In the genomic region with DNA sequence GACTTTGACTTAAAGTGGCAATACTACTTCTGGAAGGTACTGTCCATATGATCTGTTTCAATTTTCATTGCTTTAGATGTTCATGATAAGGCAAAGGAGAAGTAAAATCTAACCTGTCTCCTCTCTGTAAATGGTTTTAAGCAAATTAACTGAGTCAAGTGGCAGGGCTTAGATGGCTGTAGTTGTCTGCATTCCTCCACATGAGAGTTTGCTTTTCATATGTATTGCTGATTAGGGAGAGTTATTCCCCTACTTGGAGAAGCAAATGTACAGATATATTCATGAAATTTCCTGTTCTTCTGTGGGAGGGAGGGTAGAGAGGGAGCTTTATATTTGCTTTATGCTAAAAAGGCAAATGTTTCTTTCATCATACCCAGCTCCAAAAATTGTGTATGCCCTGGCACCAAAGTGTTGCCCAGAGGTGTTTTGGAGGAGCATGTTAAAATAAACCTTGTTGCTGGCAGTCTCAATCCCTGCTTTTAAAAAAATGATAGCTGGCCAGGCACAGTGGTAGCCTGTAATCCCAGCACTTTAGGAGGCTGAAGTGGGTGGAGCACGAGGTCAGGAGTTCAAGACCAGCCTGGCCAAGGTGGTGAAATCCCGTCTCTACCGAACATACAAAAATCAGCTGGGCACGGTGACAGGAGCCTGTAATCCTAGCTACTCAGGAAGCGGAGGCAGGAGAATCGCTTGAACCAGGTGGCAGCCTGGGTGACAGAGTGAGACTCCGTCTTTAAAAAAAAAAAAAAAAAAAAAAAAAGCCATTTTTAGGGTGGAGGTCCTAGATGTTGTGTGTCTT, we compare ENCODE assay signal across 2 cellular contexts.
TF ChIP-seq lines count a peak whose summit lies in the region.

No MANE protein-coding gene starts in this region.

TF ChIP-seq in GM23338, 12 proteins besides CTCF, POLR2A, EP300 and RAD21 (continues in another document):
- TF ChIP-seq EZH2phosphoT487 (IDR thresholded peaks at IDR 0.05; ENCODE audit: unreplicated experiment) = no peak
- no peak for TF ChIP-seq ZNF331 (CRISPR knock-in tag; IDR thresholded peaks at IDR 0.05; ENCODE audit: low read depth)
- no peak for TF ChIP-seq CREB1 (CRISPR knock-in tag; IDR thresholded peaks at IDR 0.05; ENCODE audit: low read depth)
- TF ChIP-seq NANOG (IDR thresholded peaks at IDR 0.05; ENCODE audit: borderline replicate concordance) = no peak
- no peak for TF ChIP-seq REST (IDR thresholded peaks at IDR 0.05; ENCODE audit: unreplicated experiment)
- no peak for TF ChIP-seq STAT1 (IDR thresholded peaks at IDR 0.05; ENCODE audit: unreplicated experiment)
- TF ChIP-seq ZNF114 (CRISPR knock-in tag; IDR thresholded peaks at IDR 0.05) = no peak
- no peak for TF ChIP-seq JUNB (IDR thresholded peaks at IDR 0.05; ENCODE audit: unreplicated experiment)
- TF ChIP-seq POLR2AphosphoS5 (IDR thresholded peaks at IDR 0.05; ENCODE audit: low read depth) = no peak
- TF ChIP-seq ZNF462 (CRISPR knock-in tag; IDR thresholded peaks at IDR 0.05) = no peak

TF ChIP-seq in H1, 55 proteins besides CTCF, POLR2A, EP300 and RAD21:
- TF ChIP-seq CBX5 (IDR thresholded peaks at IDR 0.05; ENCODE audit: low read depth, low read length) (no peak), ZNF274 (IDR thresholded peaks at IDR 0.05; ENCODE audit: borderline replicate concordance, extremely low read depth, low read length) (no peak), SUZ12 (IDR thresholded peaks at IDR 0.05; ENCODE audit: low read length) (no peak), PHF8 (conservative IDR thresholded peaks at IDR 0.05; ENCODE audit: low read depth, low read length) (no peak), CHD2 (IDR thresholded peaks at IDR 0.05; ENCODE audit: low read length) (no peak), HDAC6 (IDR thresholded peaks at IDR 0.05; ENCODE audit: low read depth, low read length) (no peak), RFX5 (IDR thresholded peaks at IDR 0.05; ENCODE audit: borderline replicate concordance, low read depth, low read length) (no peak), RNF2 (IDR thresholded peaks at IDR 0.05; ENCODE audit: borderline replicate concordance, low read depth, low read length, missing control alignments, poor library complexity, severe bottlenecking) (no peak), GABPA (IDR thresholded peaks at IDR 0.05; ENCODE audit: borderline replicate concordance, insufficient read depth, low read length) (no peak), JUN (IDR thresholded peaks at IDR 0.05; ENCODE audit: low read depth, low read length) (no peak), JUND (IDR thresholded peaks at IDR 0.05; ENCODE audit: low read length) (no peak), NRF1 (IDR thresholded peaks at IDR 0.05; ENCODE audit: low read depth, low read length) (no peak), SRF (IDR thresholded peaks at IDR 0.05; ENCODE audit: low read depth, low read length) (no peak), FOSL1 (IDR thresholded peaks at IDR 0.05; ENCODE audit: insufficient read depth, low read depth, low read length) (no peak), CREB1 (IDR thresholded peaks at IDR 0.05) (no peak)
- TF ChIP-seq, protein P1, sequence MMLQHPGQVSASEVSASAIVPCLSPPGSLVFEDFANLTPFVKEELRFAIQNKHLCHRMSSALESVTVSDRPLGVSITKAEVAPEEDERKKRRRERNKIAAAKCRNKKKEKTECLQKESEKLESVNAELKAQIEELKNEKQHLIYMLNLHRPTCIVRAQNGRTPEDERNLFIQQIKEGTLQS (IDR thresholded peaks at IDR 0.05; ENCODE audit: insufficient read depth, low read depth, low read length) = no peak
TF ChIP-seq in H1: peak in this region for 0.
